Comparison of ENCODE assay signal across 8 cellular contexts in the genomic region with DNA sequence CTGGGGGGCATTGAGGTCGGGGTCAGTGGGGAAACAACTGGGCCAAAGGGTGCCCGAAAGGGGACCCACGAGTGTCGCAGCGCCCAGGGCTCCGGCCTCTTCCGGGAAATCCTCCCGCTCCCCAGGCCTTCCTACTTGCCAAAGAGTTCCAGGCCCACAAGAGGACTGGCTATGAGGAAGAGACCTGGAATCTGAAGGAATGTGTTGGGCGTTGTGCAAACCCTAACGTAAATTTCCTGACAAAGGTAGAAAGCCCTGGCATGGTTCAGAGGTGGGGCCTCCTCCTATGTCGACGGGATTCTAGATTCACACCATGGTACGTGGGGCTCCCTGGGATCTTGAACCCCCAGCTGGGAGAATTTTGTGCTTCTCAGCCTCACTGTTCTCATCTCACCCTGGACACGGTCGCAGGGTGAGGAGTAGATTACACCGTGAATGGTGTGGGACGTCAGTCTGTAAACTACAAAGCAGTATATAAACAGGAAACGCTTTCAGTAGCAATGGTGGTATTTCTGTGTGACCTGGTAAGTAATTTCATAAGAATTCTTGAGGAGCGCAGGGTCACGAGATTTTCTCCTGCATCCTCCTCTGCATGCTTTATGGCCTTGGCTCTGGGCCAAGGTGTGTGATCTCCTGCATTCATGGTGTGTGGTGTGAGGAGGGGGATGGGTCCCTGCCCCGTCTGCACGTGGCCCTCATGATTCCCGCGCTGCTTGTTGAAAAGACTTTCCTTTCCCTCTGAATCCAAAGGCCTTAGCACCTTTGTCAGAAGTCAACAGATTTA. TPM values are rescaled to one million over a fixed set of nuclear protein-coding genes. Genes with fewer than 3 reads are reported as not detected.
A peak's percentile ranks its signal among the peaks of the same experiment; 100 is the strongest.
DNase-seq lines count a peak whose midpoint lies in the region; ATAC-seq, FAIRE-seq and TF ChIP-seq lines count a peak whose summit lies in the region.

No MANE protein-coding gene starts in this region.

- TF ChIP-seq EP300 in HepG2 (IDR thresholded peaks at IDR 0.05; ENCODE audit: low read depth in 2 of 2, low read length in 2 of 2) (no peak), HepG2 (CRISPR knock-in tag; IDR thresholded peaks at IDR 0.05; ENCODE audit: borderline replicate concordance) (no peak), suprapubic skin (IDR thresholded peaks at IDR 0.05) (no peak)

- TF ChIP-seq CTCF in PC-9 (conservative IDR thresholded peaks at IDR 0.05) = no peak
- TF ChIP-seq CTCF in choroid plexus epithelial cell (conservative IDR thresholded peaks at IDR 0.05; ENCODE audit: low read depth, low read length) = no peak
- no peak for TF ChIP-seq CTCF in HepG2 (CRISPR knock-in tag; IDR thresholded peaks at IDR 0.05)
- TF ChIP-seq CTCF in suprapubic skin (IDR thresholded peaks at IDR 0.05) = no peak

- in situ Hi-C loops in HepG2 (cut with HindIII; ENCODE audit: extremely low pct_ligation_motif_present, low pct_unique_long_range_greater_than_20kb) = no loop called here

- H3K79me2 ChIP-seq in PC-9 (ENCODE audit: low read depth) (peaks cover 48% of the 10 kb centered on the region), HepG2 (ENCODE audit: insufficient read depth, low read length) (peaks cover 15% of the 10 kb centered on the region)

- TF ChIP-seq POLR2A in HepG2 (IDR thresholded peaks at IDR 0.05; ENCODE audit: insufficient read depth in 1 of 2, low read depth in 2 of 2, low read length in 2 of 2) (peak; percentile 28 to 76; a peak in 2 of 4 replicates), suprapubic skin (IDR thresholded peaks at IDR 0.05) (no peak)

- DNase-seq in AG08395 (ENCODE audit: low spot score) = peak; percentile 73
- DNase-seq in PC-9 = peak; percentile 37 to 84
- peak; percentile 96 for DNase-seq in choroid plexus epithelial cell (ENCODE audit: low read depth)
- DNase-seq in HepG2 (ENCODE audit: low spot score) = peak; percentile 79
- DNase-seq in suprapubic skin (ENCODE audit: low spot score in 2 of 2) = no peak
- no peak for DNase-seq in superior temporal gyrus (ENCODE audit: extremely low spot score)

- POLR2A ChIA-PET in PC-9 (lab: Charles Lee; ENCODE audit: unreplicated experiment) = no interaction called here
- POLR2A ChIA-PET in HepG2 (lab: Yijun Ruan, JAX) = interaction anchor here (0.7 to 3.1 kb wide), 10 partner anchors 8 to 175 kb away, joined by 3 to 26 read pairs (median 4); a partner anchor contains a TSS

- FAIRE-seq in HepG2 (lab: Jason Lieb, UNC) = peak; percentile 32

- H3K27me3 ChIP-seq in PC-9 (ENCODE audit: insufficient read depth, low read depth) = no peaks in the 10 kb centered on the region
- no peaks in the 10 kb centered on the region for H3K27me3 ChIP-seq in HepG2 (ENCODE audit: control insufficient read depth in 1 of 2, insufficient read depth in 2 of 2, low read length in 2 of 2)
- H3K27me3 ChIP-seq in suprapubic skin = no peaks in the 10 kb centered on the region

- H3K4me2 ChIP-seq in PC-9 (peak overlapping the region; percentile 95), HepG2 (ENCODE audit: low read depth, low read length) (peak overlapping the region; percentile 97)

- H3K9me3 ChIP-seq in PC-9 (ENCODE audit: insufficient read depth, low read depth) (no peaks in the 10 kb centered on the region), HepG2 (ENCODE audit: low read length) (no peaks in the 10 kb centered on the region), suprapubic skin (no peaks in the 10 kb centered on the region)

- H3K36me3 ChIP-seq in PC-9 (ENCODE audit: low read depth) (peaks cover 9% of the 10 kb centered on the region; the same call in 1 of the 2 replicates), HepG2 (replicated peaks in 1 of 2; ENCODE audit: control insufficient read depth in 1 of 2, insufficient read depth in 2 of 2, low read length in 2 of 2) (peaks cover 8 to 12% of the 10 kb centered on the region in 2 experiments; a peak in 4 of 5 replicates), suprapubic skin (peaks cover 16% of the 10 kb centered on the region)

- peak overlapping the region; percentile 97 for H3K9ac ChIP-seq in HepG2 (ENCODE audit: insufficient read depth, low read depth, low read length)

- no peaks in the 10 kb centered on the region for H3K9me2 ChIP-seq in PC-9 (ENCODE audit: insufficient read depth)

- H2AFZ ChIP-seq in PC-9 (peak overlapping the region; percentile 58), HepG2 (ENCODE audit: low read length) (no peak overlapping the region)

- 0 out of 2 replicates have a peak, but pooled peaks have one; percentile 13 for TF ChIP-seq RAD21 in HepG2 (CRISPR knock-in tag; IDR thresholded peaks at IDR 0.05)

- 13% methylated on average over 10 of the region's 24 CpGs for WGBS in HepG2 (ENCODE audit: low lambda C conversion rate)
- WGBS in suprapubic skin = 5% methylated on average over 23 of the region's 24 CpGs

- peaks cover 47% of the 10 kb centered on the region for H3F3A ChIP-seq in PC-9 (ENCODE audit: insufficient read depth, low read depth)

- ATAC-seq in HepG2 (peak; percentile 63), GM21515 (IDR thresholded peaks at IDR 0.05; ENCODE audit: unreplicated experiment) (no peak)

- BruUV-seq in PC-9 (replicated peaks; lab: Mats Ljungman, UMichigan) (TSS peak; percentile 60), HepG2 (replicated peaks; lab: Mats Ljungman, UMichigan) (TSS peak; percentile 76)

- H3K4me3 ChIP-seq in GM08714 (ENCODE audit: low read length) = peak overlapping the region; percentile 71; the same call in 1 of the 2 replicates
- H3K4me3 ChIP-seq in PC-9 = peak overlapping the region; percentile 72
- H3K4me3 ChIP-seq in choroid plexus epithelial cell (ENCODE audit: low read depth, low read length) = peak overlapping the region; percentile 64
- H3K4me3 ChIP-seq in HepG2 (replicated peaks in 1 of 3; ENCODE audit: insufficient read depth in 1 of 3, low read depth in 2 of 3, low read length in 3 of 3) = peak overlapping the region; percentile 78 to 86 (median 85)
- peak overlapping the region; percentile 69 for H3K4me3 ChIP-seq in suprapubic skin

- H3K27ac ChIP-seq in PC-9 (peak overlapping the region; percentile 84), HepG2 (ENCODE audit: extremely low read length, insufficient read depth, low read length) (peak overlapping the region; percentile 91), suprapubic skin (peak overlapping the region; percentile 85)

- H4K20me1 ChIP-seq in PC-9 (ENCODE audit: insufficient read depth) (peaks cover 21% of the 10 kb centered on the region), HepG2 (ENCODE audit: insufficient read depth, low read length) (peaks cover 6% of the 10 kb centered on the region)

- intact Hi-C loops in PC-9 (cut with micrococcal nuclease; ENCODE audit: unreplicated experiment) (loop anchor here (2.0 kb wide), 1 partner anchor 285 kb away; no protein-coding TSS in a partner anchor), HepG2 (cut with micrococcal nuclease; ENCODE audit: unreplicated experiment) (no loop called here)

- H3K4me1 ChIP-seq in PC-9 (replicated peaks; ENCODE audit: insufficient read depth) (peaks cover 37% of the 10 kb centered on the region), HepG2 (ENCODE audit: insufficient read depth, low read length) (peaks cover 65% of the 10 kb centered on the region), suprapubic skin (peaks cover 42% of the 10 kb centered on the region)

- CTCF ChIA-PET in PC-9 (lab: Charles Lee) (no interaction called here), HepG2 (lab: Yijun Ruan, JAX; ENCODE audit: low intra/inter-chr PET ratio, low total read pairs) (interaction anchor here (2.3 kb wide), 1 partner anchor 31 kb away, joined by 23 read pairs; no protein-coding TSS in a partner anchor)

RNA-seq across cellular contexts. Expression of a gene that starts 0.9 kb away (rescaled TPM):
- total RNA-seq in PC-9 (2021) (32.6 and 41.5 TPM in 2 replicates), HepG2 (2016; rRNA removed; fragmentation: Illumina TruSeq; extraction: Trizol) (15.3 and 22.6 TPM in 2 replicates), suprapubic skin (10 to 100 TPM; 25.0 to 45.7 (median 41.5) TPM)
- total RNA-seq in HepG2 (2016; cell fraction: cytosol; rRNA removed; fragmentation: Illumina TruSeq; extraction: Trizol; ENCODE audit: low read depth) = 28.9 and 34.1 TPM in 2 replicates
- 13.5 and 21.2 TPM in 2 replicates for total RNA-seq in HepG2 (2016; cell fraction: insoluble cytoplasmic fraction; rRNA removed; fragmentation: Illumina TruSeq; extraction: Trizol)
- 33.2 and 40.1 TPM in 2 replicates for total RNA-seq in HepG2 (2016; cell fraction: membrane; rRNA removed; fragmentation: Illumina TruSeq; extraction: Trizol)
- total RNA-seq in HepG2 (2016; cell fraction: nucleus; rRNA removed; fragmentation: Illumina TruSeq; extraction: Trizol) = 17.7 and 20.7 TPM in 2 replicates
- polyA plus RNA-seq in HepG2 (2011; rRNA removed) = 41.2 and 45.1 TPM in 2 replicates
- 28.0 and 28.5 TPM in 2 replicates for polyA plus RNA-seq in HepG2 (2011; cell fraction: cytosol; rRNA removed)
- 34.3 and 53.2 TPM in 2 replicates for polyA plus RNA-seq in HepG2 (2011; cell fraction: nucleus; rRNA removed)
- polyA plus RNA-seq in HepG2 (2012) = 26.1 and 32.6 TPM in 2 replicates
- polyA plus RNA-seq in HepG2 (2016; cell fraction: cytosol; fragmentation: Illumina TruSeq; extraction: Trizol; ENCODE audit: low read depth) = 36.8 and 50.0 TPM in 2 replicates
- 17.9 and 18.7 TPM in 2 replicates for polyA plus RNA-seq in HepG2 (2016; cell fraction: insoluble cytoplasmic fraction; fragmentation: Illumina TruSeq; extraction: Trizol; ENCODE audit: low read depth)
- 33.7 and 42.5 TPM in 2 replicates for polyA plus RNA-seq in HepG2 (2016; cell fraction: membrane; fragmentation: Illumina TruSeq; extraction: Trizol; ENCODE audit: low read depth)
- 68.0 and 69.5 TPM in 2 replicates for polyA plus RNA-seq in HepG2 (2016; cell fraction: nucleus; fragmentation: Illumina TruSeq; extraction: Trizol; ENCODE audit: insufficient read depth, low read depth)
- 4.1 and 8.6 TPM in 2 replicates for polyA minus RNA-seq in HepG2 (2011; rRNA and poly(A)+ RNA removed; ENCODE audit: low replicate concordance)
- polyA minus RNA-seq in HepG2 (2011; cell fraction: cytosol; rRNA and poly(A)+ RNA removed) = 5.3 and 7.9 TPM in 2 replicates
- 23.3 and 28.1 TPM in 2 replicates for polyA minus RNA-seq in HepG2 (2011; cell fraction: nucleus; rRNA and poly(A)+ RNA removed)

RNA-seq across cellular contexts. Expression of a gene that starts 13.9 kb away (rescaled TPM):
- total RNA-seq in PC-9 (2021) = 24.3 and 28.0 TPM in 2 replicates
- 30.3 and 41.9 TPM in 2 replicates for total RNA-seq in HepG2 (2016; rRNA removed; fragmentation: Illumina TruSeq; extraction: Trizol)
- 40.5 and 40.6 TPM in 2 replicates for total RNA-seq in HepG2 (2016; cell fraction: cytosol; rRNA removed; fragmentation: Illumina TruSeq; extraction: Trizol; ENCODE audit: low read depth)
- total RNA-seq in HepG2 (2016; cell fraction: insoluble cytoplasmic fraction; rRNA removed; fragmentation: Illumina TruSeq; extraction: Trizol) = 29.0 and 42.7 TPM in 2 replicates
- 74.6 and 79.6 TPM in 2 replicates for total RNA-seq in HepG2 (2016; cell fraction: membrane; rRNA removed; fragmentation: Illumina TruSeq; extraction: Trizol)
- total RNA-seq in HepG2 (2016; cell fraction: nucleus; rRNA removed; fragmentation: Illumina TruSeq; extraction: Trizol) = 24.3 and 28.3 TPM in 2 replicates
- polyA plus RNA-seq in HepG2 (2011; rRNA removed) = 33.5 and 62.5 TPM in 2 replicates
- 56.8 and 67.4 TPM in 2 replicates for polyA plus RNA-seq in HepG2 (2011; cell fraction: cytosol; rRNA removed)
- 84.2 and 87.0 TPM in 2 replicates for polyA plus RNA-seq in HepG2 (2011; cell fraction: nucleus; rRNA removed)
- polyA plus RNA-seq in HepG2 (2012) = 46.8 and 62.2 TPM in 2 replicates
- 45.1 and 50.9 TPM in 2 replicates for polyA plus RNA-seq in HepG2 (2016; cell fraction: cytosol; fragmentation: Illumina TruSeq; extraction: Trizol; ENCODE audit: low read depth)
- polyA plus RNA-seq in HepG2 (2016; cell fraction: insoluble cytoplasmic fraction; fragmentation: Illumina TruSeq; extraction: Trizol; ENCODE audit: low read depth) = 33.6 and 33.8 TPM in 2 replicates
- 69.1 and 69.7 TPM in 2 replicates for polyA plus RNA-seq in HepG2 (2016; cell fraction: membrane; fragmentation: Illumina TruSeq; extraction: Trizol; ENCODE audit: low read depth)
- polyA plus RNA-seq in HepG2 (2016; cell fraction: nucleus; fragmentation: Illumina TruSeq; extraction: Trizol; ENCODE audit: insufficient read depth, low read depth) = 43.3 and 46.8 TPM in 2 replicates
- polyA minus RNA-seq in HepG2 (2011; rRNA and poly(A)+ RNA removed; ENCODE audit: low replicate concordance) = 19.8 and 109 TPM in 2 replicates
- 28.8 and 32.5 TPM in 2 replicates for polyA minus RNA-seq in HepG2 (2011; cell fraction: cytosol; rRNA and poly(A)+ RNA removed)
- 27.0 and 33.3 TPM in 2 replicates for polyA minus RNA-seq in HepG2 (2011; cell fraction: nucleus; rRNA and poly(A)+ RNA removed)
- total RNA-seq in suprapubic skin = 10 to 100 TPM; 53.4 to 84.7 (median 79.3) TPM

RNA-seq across cellular contexts. Expression of a gene that starts 23.1 kb away (rescaled TPM):
- total RNA-seq in PC-9 (2021) = 106 and 120 TPM in 2 replicates
- total RNA-seq in HepG2 (2016; rRNA removed; fragmentation: Illumina TruSeq; extraction: Trizol) = 192 and 202 TPM in 2 replicates
- 596 and 716 TPM in 2 replicates for total RNA-seq in HepG2 (2016; cell fraction: cytosol; rRNA removed; fragmentation: Illumina TruSeq; extraction: Trizol; ENCODE audit: low read depth)
- 185 and 204 TPM in 2 replicates for total RNA-seq in HepG2 (2016; cell fraction: insoluble cytoplasmic fraction; rRNA removed; fragmentation: Illumina TruSeq; extraction: Trizol)
- 533 and 635 TPM in 2 replicates for total RNA-seq in HepG2 (2016; cell fraction: membrane; rRNA removed; fragmentation: Illumina TruSeq; extraction: Trizol)
- total RNA-seq in HepG2 (2016; cell fraction: nucleus; rRNA removed; fragmentation: Illumina TruSeq; extraction: Trizol) = 56.2 and 79.7 TPM in 2 replicates
- polyA plus RNA-seq in HepG2 (2011; rRNA removed) = 135 and 172 TPM in 2 replicates
- polyA plus RNA-seq in HepG2 (2011; cell fraction: cytosol; rRNA removed) = 131 and 145 TPM in 2 replicates
- 32.1 and 40.2 TPM in 2 replicates for polyA plus RNA-seq in HepG2 (2011; cell fraction: nucleus; rRNA removed)
- 123 and 145 TPM in 2 replicates for polyA plus RNA-seq in HepG2 (2012)
- polyA plus RNA-seq in HepG2 (2016; cell fraction: cytosol; fragmentation: Illumina TruSeq; extraction: Trizol; ENCODE audit: low read depth) = 941 and 1,125 TPM in 2 replicates
- 223 and 229 TPM in 2 replicates for polyA plus RNA-seq in HepG2 (2016; cell fraction: insoluble cytoplasmic fraction; fragmentation: Illumina TruSeq; extraction: Trizol; ENCODE audit: low read depth)
- polyA plus RNA-seq in HepG2 (2016; cell fraction: membrane; fragmentation: Illumina TruSeq; extraction: Trizol; ENCODE audit: low read depth) = 563 and 676 TPM in 2 replicates
- 165 and 194 TPM in 2 replicates for polyA plus RNA-seq in HepG2 (2016; cell fraction: nucleus; fragmentation: Illumina TruSeq; extraction: Trizol; ENCODE audit: insufficient read depth, low read depth)
- 36.7 and 86.4 TPM in 2 replicates for polyA minus RNA-seq in HepG2 (2011; rRNA and poly(A)+ RNA removed; ENCODE audit: low replicate concordance)
- polyA minus RNA-seq in HepG2 (2011; cell fraction: cytosol; rRNA and poly(A)+ RNA removed) = 44.1 and 45.4 TPM in 2 replicates
- 14.9 and 19.2 TPM in 2 replicates for polyA minus RNA-seq in HepG2 (2011; cell fraction: nucleus; rRNA and poly(A)+ RNA removed)
- total RNA-seq in suprapubic skin = 10 to 100 TPM; 20.6 to 35.0 (median 24.6) TPM

Comparison
In these comparisons a context has a peak if more than half of its experiments do, and no peak if none do; other contexts are left out.
1. DNase-seq: peak in AG08395 (single experiment), PC-9 (2 of 2), choroid plexus epithelial cell (single experiment) and HepG2 (single experiment); none in suprapubic skin (0 of 2) and superior temporal gyrus (single experiment).
2. POLR2A ChIP-seq: peak in HepG2 (2 of 2); none in suprapubic skin (0 of 2).
3. Peak in every context shown above with its lines, with median percentiles within 50 percentile points of each other: H3K4me3 ChIP-seq and H3K27ac ChIP-seq.